ENCODE assay signal across 6 cellular contexts in the genomic region with DNA sequence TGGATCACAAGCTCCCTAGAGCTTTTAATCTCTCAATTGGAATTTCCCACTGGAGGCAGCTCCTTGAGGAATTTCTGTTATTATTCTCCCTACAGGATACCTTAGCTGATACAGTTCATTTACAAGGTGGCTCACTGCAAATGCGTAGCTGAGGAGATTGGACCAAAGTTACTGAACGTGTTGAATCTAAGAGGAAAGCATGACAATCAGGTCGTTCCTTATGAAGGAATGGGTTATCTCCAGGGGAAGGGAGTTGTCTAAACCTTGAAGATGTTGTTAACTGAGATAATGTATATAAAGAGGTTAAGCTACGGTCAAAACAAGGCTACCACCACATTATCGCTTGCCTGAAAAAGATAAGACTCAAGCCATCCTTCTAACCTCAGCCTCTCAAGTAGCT.
"Had no signal": no experiment of that assay in that cellular context is flagged by ENCODE, and none has a peak within 500 bp of the region (broad histone marks: within the 10 kb centered on the region; RNA-seq: fewer than 3 reads in every experiment).

No MANE protein-coding gene starts in this region.

- H3K27me3 Mint-ChIP-seq: IgD-negative memory B cell had no signal

- H3K27ac Mint-ChIP-seq: IgD-negative memory B cell had no signal

- H3K4me1 Mint-ChIP-seq: IgD-negative memory B cell had no signal

- H3K27ac ChIP-seq: HL-60 had no signal

- H3K4me3 ChIP-seq: K562 had no signal

- DNase-seq: IMR-90, KBM-7, KG1 had no signal
